Comparison of ENCODE assay signal across 11 cellular contexts in the genomic region with DNA sequence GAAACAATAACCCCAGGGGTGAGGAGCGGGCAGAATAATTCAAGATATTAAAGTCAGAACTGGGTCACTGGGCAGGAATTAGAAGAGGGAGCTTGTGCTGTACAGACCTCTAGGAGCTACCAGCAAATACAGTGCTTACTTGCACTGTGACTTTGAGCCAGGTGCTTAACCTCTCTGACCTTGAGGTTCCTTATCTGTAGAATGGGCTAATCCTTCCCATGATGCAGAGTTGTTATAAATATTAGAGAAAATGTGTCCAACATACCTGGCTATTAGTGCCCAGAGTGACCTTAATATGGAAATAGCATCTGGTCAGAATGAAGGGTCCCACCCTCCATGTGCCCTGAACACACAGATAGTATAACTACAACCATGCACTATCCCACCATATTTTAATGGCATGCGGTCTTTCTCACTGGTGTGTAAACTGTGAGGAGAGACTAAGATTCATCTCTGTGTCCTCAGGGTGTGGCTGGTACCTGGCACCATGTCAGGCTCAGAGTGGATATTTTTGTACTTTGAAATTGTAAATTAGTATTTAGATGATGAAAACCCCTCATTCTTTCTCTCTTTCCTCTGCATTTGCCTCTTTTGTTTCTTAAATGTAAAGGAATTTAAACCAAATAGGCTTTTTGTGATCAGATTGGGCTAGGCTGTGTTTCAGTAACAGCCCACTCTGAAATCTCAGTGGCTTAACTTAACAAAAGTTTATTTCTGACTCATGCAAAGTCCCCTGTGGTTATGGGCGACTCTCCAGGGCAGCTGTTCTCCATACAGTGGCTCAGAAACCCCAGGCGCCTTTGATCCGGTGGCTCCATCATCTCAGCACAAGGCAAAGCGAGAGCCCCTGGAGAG. TPM values are rescaled to one million over a fixed set of nuclear protein-coding genes. Genes with fewer than 3 reads are reported as not detected.
A peak's percentile ranks its signal among the peaks of the same experiment; 100 is the strongest.
DNase-seq lines count a peak whose midpoint lies in the region; ATAC-seq, FAIRE-seq and TF ChIP-seq lines count a peak whose summit lies in the region.
"Had no signal": no experiment of that assay in that cellular context is flagged by ENCODE, and none has a peak within 500 bp of the region (broad histone marks: within the 10 kb centered on the region; RNA-seq: fewer than 3 reads in every experiment).

No MANE protein-coding gene starts in this region.

- H3K9ac ChIP-seq in HUES6 (ENCODE audit: low read length): peak overlapping the region; percentile 19

- H3K9me3 ChIP-seq in HUES6 (ENCODE audit: control insufficient read depth, insufficient read depth, low read depth, low read length): no peaks in the 10 kb centered on the region

- H3K4me3 ChIP-seq in HUES6 (ENCODE audit: low read depth, low read length): no peak overlapping the region
- H3K4me3 ChIP-seq in bronchial epithelial cell (ENCODE audit: low read depth, low read length): no peak overlapping the region

- FAIRE-seq in bronchial epithelial cell (lab: Jason Lieb, UNC) (no peak), urothelium cell line (lab: Jason Lieb, UNC) (no peak)
- FAIRE-seq: endometrium had no signal

- H3K36me3 ChIP-seq in HUES6 (ENCODE audit: control insufficient read depth, insufficient read depth, low read length) (no peaks in the 10 kb centered on the region), bronchial epithelial cell (ENCODE audit: control insufficient read depth, insufficient read depth, low read length) (no peaks in the 10 kb centered on the region)

- DNase-seq in left cardiac atrium (peak; percentile 32), left ventricle myocardium superior (no peak), bronchial epithelial cell (ENCODE audit: low read depth) (peak; percentile 46), urothelium cell line (ENCODE audit: low spot score) (peak; percentile 81), CD1c-positive myeloid dendritic cell (ENCODE audit: extremely low spot score) (no peak)
- no peak for DNase-seq in effector CD4-positive, alpha-beta T cell
- DNase-seq: NCI-H2171 treated with DMSO at 0.1 percent for 48 hours had no signal

- H3K4me1 ChIP-seq in HUES6 (ENCODE audit: control insufficient read depth, insufficient read depth, low read length): peaks cover 23% of the 10 kb centered on the region

- H3K27ac ChIP-seq in HUES6 (ENCODE audit: low read depth, low read length): peak overlapping the region; percentile 39; the same call in 1 of the 2 replicates
- H3K27ac ChIP-seq: C4-2B had no signal

- TF ChIP-seq CTCF in bronchial epithelial cell (IDR thresholded peaks at IDR 0.05; ENCODE audit: insufficient read depth, low read length, severe bottlenecking): no peak

- ATAC-seq in left cardiac atrium (peak in 1 of 2 donors; percentile 71), left ventricle myocardium superior (no peak), HG03565 (IDR thresholded peaks at IDR 0.05; ENCODE audit: unreplicated experiment) (no peak)

- intact Hi-C loops in left cardiac atrium (cut with DNase I): no loop called here
- intact Hi-C loops in left ventricle myocardium superior (cut with micrococcal nuclease): no loop called here

- H3K27me3 ChIP-seq in HUES6 (ENCODE audit: control insufficient read depth, insufficient read depth, low read length) (no peaks in the 10 kb centered on the region), bronchial epithelial cell (ENCODE audit: control insufficient read depth, insufficient read depth, low read length) (no peaks in the 10 kb centered on the region)

RNA-seq across cellular contexts. Expression of gene ROR1, which starts 60.0 kb away (rescaled TPM):
- total RNA-seq in left cardiac atrium (10 to 100 TPM in 1 of 2 donors, 1 to 10 TPM in 1; 5.7 to 14.7 TPM), left ventricle myocardium superior (9.0 TPM), bronchial epithelial cell (0.26 and 0.51 TPM in 2 replicates)

Comparison
In these comparisons a context has a peak if more than half of its experiments do, and no peak if none do; other contexts are left out.
1. DNase-seq: peak in left cardiac atrium (single experiment), bronchial epithelial cell (single experiment) and urothelium cell line (single experiment); none in left ventricle myocardium superior (single experiment), CD1c-positive myeloid dendritic cell (single experiment) and effector CD4-positive, alpha-beta T cell (single experiment).